18 cellular contexts compared by ENCODE assay signal in genomic region chr15:66452971-66453580, GRCh38. TPM values are rescaled to one million over a fixed set of nuclear protein-coding genes. Genes with fewer than 3 reads are reported as not detected.
DNase-seq lines count a peak whose midpoint lies in the region; ATAC-seq and TF ChIP-seq lines count a peak whose summit lies in the region.
"Had no signal": no experiment of that assay in that cellular context is flagged by ENCODE, and none has a peak within 500 bp of the region (broad histone marks: within the 10 kb centered on the region; RNA-seq: fewer than 3 reads in every experiment).

No MANE protein-coding gene starts in this region.

- in situ Hi-C loops in gastrocnemius medialis (cut with MboI; ENCODE audit: low sequenced_read_pairs in 4 of 4) = no loop called here

- no peaks in the 10 kb centered on the region for H3K4me1 ChIP-seq in RWPE2 (ENCODE audit: insufficient read depth, poor library complexity, severe bottlenecking)
- peaks cover 5 to 14% of the 10 kb centered on the region in 2 donors for H3K4me1 ChIP-seq in gastrocnemius medialis
- H3K4me1 ChIP-seq: SJSA1 had no signal

- TF ChIP-seq CTCF in RWPE2 (IDR thresholded peaks at IDR 0.05; ENCODE audit: poor library complexity, severe bottlenecking) (no peak), gastrocnemius medialis (IDR thresholded peaks at IDR 0.05 in 4 of 5, conservative IDR thresholded peaks at IDR 0.05 in 1 of 5) (no peak)

- ATAC-seq in RWPE2 (ENCODE audit: low read depth) (peak; percentile 17; the same call in 1 of the 3 replicates), left ventricle myocardium superior (peak; percentile 85), gastrocnemius medialis (peak; percentile 69 to 70), HG02642 (IDR thresholded peaks at IDR 0.05; ENCODE audit: poor library complexity, unreplicated experiment) (no peak)
- ATAC-seq: activated naive CD4-positive, alpha-beta T cell treated with anti-CD3 and anti-CD28 coated beads, Interleukin-2, amount 50 U/mL, for 72 hours; CD8-positive, alpha-beta T cell had no signal

- H3K27me3 ChIP-seq in RWPE2 (ENCODE audit: insufficient read depth, poor library complexity, severe bottlenecking) (no peaks in the 10 kb centered on the region), gastrocnemius medialis (no peaks in the 10 kb centered on the region)
- H3K27me3 ChIP-seq: SJSA1 had no signal

- peaks cover 19% of the 10 kb centered on the region for H3K36me3 Mint-ChIP-seq in activated naive CD4-positive, alpha-beta T cell treated with anti-CD3 and anti-CD28 coated beads for 36 hours (ENCODE audit: low read depth)

- DNase-seq in NCI-H2171 treated with DMSO at 0.1 percent for 48 hours (lab: John Stamatoyannopoulos, UW) = peak; percentile 21
- no peak for DNase-seq in NCI-H2171 (lab: John Stamatoyannopoulos, UW)
- DNase-seq in RWPE2 (ENCODE audit: low spot score) = no peak
- no peak for DNase-seq in left ventricle myocardium superior
- DNase-seq in gastrocnemius medialis = peak; percentile 6 to 38
- no peak for DNase-seq in NOMO-1 treated with dmso at 0.1 percent for 144 hours (lab: John Stamatoyannopoulos, UW; ENCODE audit: unreplicated experiment)
- DNase-seq in activated naive CD4-positive, alpha-beta T cell treated with anti-CD3 and anti-CD28 coated beads for 36 hours = no peak
- DNase-seq: activated CD4-positive, alpha-beta T cell treated with anti-CD3 and anti-CD28 coated beads, Interleukin-2, amount 50 U/mL, for 1 hour; activated T-cell treated with anti-CD3 and anti-CD28 coated beads, Interleukin-2, amount 50 U/mL, for 1 hour; CD8-positive, alpha-beta T cell; effector CD8-positive, alpha-beta T cell; GOT3; NCI-H1048; stimulated activated CD4-positive, alpha-beta T cell treated with anti-CD3 and anti-CD28 coated beads, Interleukin-2, amount 100 ng/mL, for 24 hours had no signal

- peaks cover 15% of the 10 kb centered on the region for H3K4me1 Mint-ChIP-seq in activated naive CD4-positive, alpha-beta T cell treated with anti-CD3 and anti-CD28 coated beads for 36 hours (ENCODE audit: low read depth)

- no peak for TF ChIP-seq POLR2A in gastrocnemius medialis (IDR thresholded peaks at IDR 0.05)

- CTCF ChIA-PET in activated naive CD4-positive, alpha-beta T cell treated with anti-CD3 and anti-CD28 coated beads for 36 hours (lab: Charles Lee) = no interaction called here

- no peak overlapping the region for H3K27ac Mint-ChIP-seq in activated naive CD4-positive, alpha-beta T cell treated with anti-CD3 and anti-CD28 coated beads for 36 hours

- H3K27ac ChIP-seq in RWPE2 (ENCODE audit: poor library complexity, severe bottlenecking) = no peak overlapping the region
- peak overlapping the region in 1 of 4 donors; percentile 20 for H3K27ac ChIP-seq in gastrocnemius medialis
- H3K27ac ChIP-seq: SJSA1 had no signal

- H3K9me3 ChIP-seq in RWPE2 (ENCODE audit: severe bottlenecking) (peaks cover 2% of the 10 kb centered on the region), gastrocnemius medialis (no peaks in the 10 kb centered on the region)
- H3K9me3 ChIP-seq: SJSA1 had no signal

- H3K4me3 Mint-ChIP-seq in activated naive CD4-positive, alpha-beta T cell treated with anti-CD3 and anti-CD28 coated beads for 36 hours = no peak overlapping the region
- H3K4me3 Mint-ChIP-seq: CD8-positive, alpha-beta T cell; nephron had no signal

- H3K4me3 ChIP-seq in RWPE2 (ENCODE audit: severe bottlenecking) (no peak overlapping the region), gastrocnemius medialis (no peak overlapping the region)
- H3K4me3 ChIP-seq: SJSA1 had no signal

- H3K36me3 ChIP-seq in RWPE2 (ENCODE audit: low read depth) = peaks cover 53% of the 10 kb centered on the region
- peaks cover 0 to 7% of the 10 kb centered on the region in 2 donors for H3K36me3 ChIP-seq in gastrocnemius medialis

- intact Hi-C loops in left ventricle myocardium superior (cut with micrococcal nuclease) = no loop called here
- intact Hi-C loops in gastrocnemius medialis (cut with DNase I; ENCODE audit: low total_unique reads) = no loop called here
- intact Hi-C loops in activated naive CD4-positive, alpha-beta T cell treated with anti-CD3 and anti-CD28 coated beads for 36 hours (cut with micrococcal nuclease) = no loop called here

- no peaks in the 10 kb centered on the region for H3K9me3 Mint-ChIP-seq in activated naive CD4-positive, alpha-beta T cell treated with anti-CD3 and anti-CD28 coated beads for 36 hours
- H3K9me3 Mint-ChIP-seq: CD8-positive, alpha-beta T cell had no signal

- no peaks in the 10 kb centered on the region for H3K27me3 Mint-ChIP-seq in activated naive CD4-positive, alpha-beta T cell treated with anti-CD3 and anti-CD28 coated beads for 36 hours (ENCODE audit: low read depth)

RNA-seq across cellular contexts. Expression of gene SNAPC5, which starts 44.5 kb away (rescaled TPM):
- total RNA-seq in left ventricle myocardium superior (39.2 TPM), gastrocnemius medialis (10 to 100 TPM; 39.6 to 58.8 (median 50.8) TPM)
- total RNA-seq in activated naive CD4-positive, alpha-beta T cell treated with anti-CD3 and anti-CD28 coated beads for 36 hours = 10 to 100 TPM; 23.7 to 23.9 TPM

RNA-seq across cellular contexts. Expression of gene RPL4, which starts 51.6 kb away (rescaled TPM):
- total RNA-seq in left ventricle myocardium superior = 1,305 TPM
- total RNA-seq in gastrocnemius medialis = 1,000 to 10,000 TPM; 2,613 to 4,567 (median 3,688) TPM
- 1,000 to 10,000 TPM; 6,298 to 6,391 TPM for total RNA-seq in activated naive CD4-positive, alpha-beta T cell treated with anti-CD3 and anti-CD28 coated beads for 36 hours

RNA-seq across cellular contexts. Expression of gene ZWILCH, which starts 52.0 kb away (rescaled TPM):
- 1.8 TPM for total RNA-seq in left ventricle myocardium superior
- 10 to 100 TPM in 1 of 4 donors, 1 to 10 TPM in 3; 2.0 to 10.6 (median 2.4) TPM for total RNA-seq in gastrocnemius medialis
- total RNA-seq in activated naive CD4-positive, alpha-beta T cell treated with anti-CD3 and anti-CD28 coated beads for 36 hours = 10 to 100 TPM; 21.6 to 23.3 TPM

Comparison
In these comparisons a context has a peak if more than half of its experiments do, and no peak if none do; other contexts are left out.
1. DNase-seq: peak in NCI-H2171 treated with DMSO at 0.1 percent for 48 hours (single experiment) and gastrocnemius medialis (2 of 2); none in NCI-H2171 (single experiment), RWPE2 (single experiment), left ventricle myocardium superior (single experiment), NOMO-1 treated with dmso at 0.1 percent for 144 hours (single experiment) and activated naive CD4-positive, alpha-beta T cell treated with anti-CD3 and anti-CD28 coated beads for 36 hours (single experiment).